In genomic region chr1:84758968-84759491, GRCh38 we compare ENCODE assay signal across 1 cellular context.
TF ChIP-seq lines count a peak whose summit lies in the region.

No MANE protein-coding gene starts in this region.

TF ChIP-seq in GM23338, 12 proteins besides CTCF, POLR2A, EP300 and RAD21:
- TF ChIP-seq ZNF462 (CRISPR knock-in tag; IDR thresholded peaks at IDR 0.05), result no peak
- no peak for TF ChIP-seq ETS1 (IDR thresholded peaks at IDR 0.05)
- TF ChIP-seq JUNB (IDR thresholded peaks at IDR 0.05; ENCODE audit: unreplicated experiment), result no peak
- no peak for TF ChIP-seq ZNF331 (CRISPR knock-in tag; IDR thresholded peaks at IDR 0.05; ENCODE audit: low read depth)
- TF ChIP-seq CREB1 (CRISPR knock-in tag; IDR thresholded peaks at IDR 0.05; ENCODE audit: low read depth), result no peak
- no peak for TF ChIP-seq EZH2phosphoT487 (IDR thresholded peaks at IDR 0.05; ENCODE audit: unreplicated experiment)
- TF ChIP-seq NANOG (IDR thresholded peaks at IDR 0.05; ENCODE audit: borderline replicate concordance), result no peak
- no peak for TF ChIP-seq REST (IDR thresholded peaks at IDR 0.05; ENCODE audit: unreplicated experiment)
- TF ChIP-seq ZNF114 (CRISPR knock-in tag; IDR thresholded peaks at IDR 0.05), result no peak
- TF ChIP-seq POLR2AphosphoS5 (IDR thresholded peaks at IDR 0.05; ENCODE audit: low read depth), result no peak
- TF ChIP-seq EZH2 (IDR thresholded peaks at IDR 0.05; ENCODE audit: low read depth, unreplicated experiment), result no peak
- TF ChIP-seq STAT1 (IDR thresholded peaks at IDR 0.05; ENCODE audit: unreplicated experiment), result no peak
